ENCODE assay signal across 27 cellular contexts in genomic region chr7:36946401-36946739, GRCh38.
DNase-seq lines count a peak whose midpoint lies in the region; ATAC-seq, FAIRE-seq and TF ChIP-seq lines count a peak whose summit lies in the region.
"Had no signal": no experiment of that assay in that cellular context is flagged by ENCODE, and none has a peak within 500 bp of the region (broad histone marks: within the 10 kb centered on the region; RNA-seq: fewer than 3 reads in every experiment).

No MANE protein-coding gene starts in this region.

- peak; percentile 23 for DNase-seq in NCI-H2107 (lab: John Stamatoyannopoulos, UW)
- DNase-seq in NCI-H2107 treated with DMSO at 0.1 percent for 48 hours (lab: John Stamatoyannopoulos, UW; ENCODE audit: unreplicated experiment) = no peak
- DNase-seq in HT-29 (ENCODE audit: low spot score) = peak; percentile 5
- DNase-seq in body of pancreas = no peak
- no peak for DNase-seq in pancreas
- no peak for DNase-seq in NCI-H345 (lab: John Stamatoyannopoulos, UW)
- DNase-seq: activated CD4-positive, alpha-beta T cell treated with anti-CD3 and anti-CD28 coated beads, Interleukin-2, amount 50 U/mL, for 4 hours; activated CD8-positive, alpha-beta memory T cell treated with anti-CD3 and anti-CD28 coated beads, Interleukin-2, amount 10 ng/mL, durations not matched to agents 7 days and 5 days; activated gamma-delta T cell; activated naive CD8-positive, alpha-beta T cell treated with anti-CD3 and anti-CD28 coated beads, Interleukin-2, amount 10 ng/mL, durations not matched to agents 7 days and 5 days; activated T-cell treated with anti-CD3 and anti-CD28 coated beads, Interleukin-2, amount 50 U/mL, for 4 hours; DND-41; esophagus squamous epithelium; foreskin melanocyte; GF-D8; naive B cell; NK-92 treated with Interleukin-12 subunit alpha and Interleukin-12 subunit beta, amount 100 ng/mL, for 24 hours; stimulated activated CD4-positive, alpha-beta T cell treated with anti-CD3 and anti-CD28 coated beads, Interleukin-15, amount 100 ng/mL, for 24 hours; T-helper 1 cell; trophoblast cell had no signal

- H3K27me3 ChIP-seq in body of pancreas (no peaks in the 10 kb centered on the region), pancreas (no peaks in the 10 kb centered on the region)
- H3K27me3 ChIP-seq: esophagus squamous epithelium, neutrophil had no signal

- H3K4me3 ChIP-seq in body of pancreas (no peak overlapping the region), pancreas (no peak overlapping the region)
- H3K4me3 ChIP-seq: esophagus squamous epithelium, SK-N-MC had no signal

- intact Hi-C loops in body of pancreas (cut with DNase I) (no loop called here), pancreas (cut with DNase I) (no loop called here)

- no peak for TF ChIP-seq CTCF in body of pancreas (IDR thresholded peaks at IDR 0.05)
- TF ChIP-seq CTCF in pancreas (IDR thresholded peaks at IDR 0.05) = no peak

- H3K9me3 ChIP-seq in body of pancreas (no peaks in the 10 kb centered on the region), pancreas (no peaks in the 10 kb centered on the region)
- H3K9me3 ChIP-seq: neutrophil had no signal

- H3K36me3 ChIP-seq in body of pancreas (replicated peaks in 1 of 2; ENCODE audit: insufficient read depth in 1 of 2, low read depth in 2 of 2) = no peaks in the 10 kb centered on the region
- no peaks in the 10 kb centered on the region for H3K36me3 ChIP-seq in pancreas
- H3K36me3 ChIP-seq: esophagus squamous epithelium had no signal

- peak overlapping the region; percentile 78 to 93 (median 88) for H3K27ac ChIP-seq in body of pancreas
- H3K27ac ChIP-seq in pancreas = peak overlapping the region in 2 of 4 donors; percentile 33 to 84
- H3K27ac ChIP-seq: esophagus squamous epithelium, neutrophil, SK-N-MC had no signal

- WGBS in body of pancreas, 2 donors = 19 to 23% methylated on average over 2 of the region's 2 CpGs
- 21 to 30% methylated on average over 2 of the region's 2 CpGs for WGBS in pancreas, 2 donors

- H3K4me1 ChIP-seq in body of pancreas = peaks cover 74% of the 10 kb centered on the region
- peaks cover 21 to 30% (median 22%) of the 10 kb centered on the region in 3 donors for H3K4me1 ChIP-seq in pancreas

- no peak for TF ChIP-seq POLR2A in body of pancreas (IDR thresholded peaks at IDR 0.05)

- peak; percentile 4 for ATAC-seq in body of pancreas
- peak in 3 of 4 donors; percentile 5 to 40 (median 14) for ATAC-seq in pancreas
- no peak for ATAC-seq in GM21723 (IDR thresholded peaks at IDR 0.05; ENCODE audit: unreplicated experiment)
- ATAC-seq in HG02981 (IDR thresholded peaks at IDR 0.05; ENCODE audit: unreplicated experiment) = no peak
- ATAC-seq: activated CD4-positive, CD25-positive, alpha-beta regulatory T cell treated with anti-CD3 and anti-CD28 coated beads, Interleukin-2, amount 50 U/mL, for 24 hours; activated CD8-positive, alpha-beta memory T cell treated with anti-CD3 and anti-CD28 coated beads, Interleukin-2, amount 10 ng/mL, durations not matched to agents 7 days and 5 days; activated T-cell treated with anti-CD3 and anti-CD28 coated beads, Interleukin-2, amount 50 U/mL, for 4 hours; stimulated activated effector memory CD8-positive, alpha-beta T cell treated with anti-CD3 and anti-CD28 coated beads, Interleukin-12 subunit alpha, Interleukin-12 subunit beta, amount 100 ng/mL, for 72 hours had no signal

- FAIRE-seq in pancreas (lab: Jason Lieb, UNC) = no peak
- FAIRE-seq: astrocyte had no signal

Comparison
In these comparisons a context has a peak if more than half of its experiments do, and no peak if none do; other contexts are left out.
1. DNase-seq: peak in NCI-H2107 (single experiment) and HT-29 (single experiment); none in NCI-H2107 treated with DMSO at 0.1 percent for 48 hours (single experiment), body of pancreas (0 of 4), pancreas (0 of 6) and NCI-H345 (single experiment).
2. ATAC-seq: peak in body of pancreas (single experiment) and pancreas (3 of 4); none in GM21723 (single experiment) and HG02981 (single experiment).